ENCODE assay signal across 17 cellular contexts in genomic region chr10:34775044-34775637, GRCh38. TPM values are rescaled to one million over a fixed set of nuclear protein-coding genes. Genes with fewer than 3 reads are reported as not detected.
DNase-seq lines count a peak whose midpoint lies in the region; ATAC-seq, FAIRE-seq and TF ChIP-seq lines count a peak whose summit lies in the region.
"Had no signal": no experiment of that assay in that cellular context is flagged by ENCODE, and none has a peak within 500 bp of the region (broad histone marks: within the 10 kb centered on the region; RNA-seq: fewer than 3 reads in every experiment).

No MANE protein-coding gene starts in this region.

- ATAC-seq in WTC11 (no peak), HG03460 (IDR thresholded peaks at IDR 0.05; ENCODE audit: unreplicated experiment) (no peak)
- no peak for ATAC-seq in CD4-positive, alpha-beta T cell (ENCODE audit: poor library complexity)

- DNase-seq in GM12891 (ENCODE audit: insufficient read length, low spot score) = no peak
- no peak for DNase-seq in WTC11 (ENCODE audit: low spot score)
- DNase-seq in trophoblast cell = no peak
- no peak for DNase-seq in breast epithelium (ENCODE audit: low spot score in 2 of 2)
- no peak for DNase-seq in CD4-positive, alpha-beta T cell
- DNase-seq: DMS79, H9, KBM-7, NCI-H1105 treated with DMSO at 0.1 percent for 48 hours, NCI-H187, NCI-H2107, NCI-H226, NCI-H524 treated with DMSO at 0.1 percent for 48 hours, PC-9 had no signal

- peak; percentile 81 for FAIRE-seq in GM12891 (lab: Jason Lieb, UNC)

- intact Hi-C loops in breast epithelium (cut with DNase I; ENCODE audit: low total_unique reads) = no loop called here
- intact Hi-C loops in CD4-positive, alpha-beta T cell (cut with DNase I, micrococcal nuclease) = no loop called here

- H3K4me2 ChIP-seq in trophoblast cell (ENCODE audit: low read length) = no peak overlapping the region
- H3K4me2 ChIP-seq: PC-9 had no signal

- TF ChIP-seq CTCF in HEK293 (tag by site-specific recombination; IDR thresholded peaks at IDR 0.05) (no peak), WTC11 (IDR thresholded peaks at IDR 0.05) (no peak), breast epithelium (IDR thresholded peaks at IDR 0.05) (no peak)
- no peak for TF ChIP-seq CTCF in CD4-positive, alpha-beta T cell (IDR thresholded peaks at IDR 0.05)

- TF ChIP-seq POLR2A in GM12891 (IDR thresholded peaks at IDR 0.05; ENCODE audit: low read depth, low read length) (no peak), breast epithelium (IDR thresholded peaks at IDR 0.05) (no peak)

- no peaks in the 10 kb centered on the region for H3K79me2 ChIP-seq in trophoblast cell (ENCODE audit: control insufficient read depth, insufficient read depth, low read length, poor library complexity)

- H3K23ac ChIP-seq in trophoblast cell (ENCODE audit: low read length) = no peak overlapping the region

- no peaks in the 10 kb centered on the region for H3K36me3 Mint-ChIP-seq in WTC11
- no peaks in the 10 kb centered on the region for H3K36me3 Mint-ChIP-seq in CD4-positive, alpha-beta T cell (ENCODE audit: low read depth)

- H4K12ac ChIP-seq in trophoblast cell (ENCODE audit: low read depth, low read length) = no peak overlapping the region

- WGBS in trophoblast cell (ENCODE audit: extremely low coverage, insufficient coverage, insufficient read length) = no CpG with 5 or more reads among the region's 3 CpGs

- H3K27me3 ChIP-seq in trophoblast cell (ENCODE audit: insufficient read depth, low read length) (no peaks in the 10 kb centered on the region), breast epithelium (no peaks in the 10 kb centered on the region)
- H3K27me3 ChIP-seq in CD4-positive, alpha-beta T cell (ENCODE audit: control insufficient read depth, insufficient read depth, low read length) = no peaks in the 10 kb centered on the region

- H3K27ac ChIP-seq in HEK293 (ENCODE audit: extremely low read depth, low read depth, low read length) (no peak overlapping the region), trophoblast cell (ENCODE audit: low read depth, low read length) (no peak overlapping the region), breast epithelium (no peak overlapping the region)
- H3K27ac ChIP-seq in CD4-positive, alpha-beta T cell (ENCODE audit: low read depth, low read length) = no peak overlapping the region
- H3K27ac ChIP-seq: C4-2B, PC-9 had no signal

- POLR2A ChIA-PET in HEK293 (lab: Yijun Ruan, JAX) (no interaction called here), WTC11 (lab: Charles Lee) (no interaction called here)
- POLR2A ChIA-PET in CD4-positive, alpha-beta T cell (lab: Charles Lee) = no interaction called here

- H3K14ac ChIP-seq in trophoblast cell (ENCODE audit: low read length) = no peak overlapping the region

- H3K9me3 ChIP-seq in HEK293 (ENCODE audit: control insufficient read depth, insufficient read depth, low read depth, low read length) (no peaks in the 10 kb centered on the region), trophoblast cell (ENCODE audit: insufficient read depth, low read depth, low read length) (no peaks in the 10 kb centered on the region), breast epithelium (no peaks in the 10 kb centered on the region)
- H3K9me3 ChIP-seq in CD4-positive, alpha-beta T cell (ENCODE audit: control insufficient read depth, low read length) = no peaks in the 10 kb centered on the region

- H2AK5ac ChIP-seq in trophoblast cell (ENCODE audit: low read length) = no peak overlapping the region

- H2AFZ ChIP-seq in trophoblast cell (ENCODE audit: insufficient read depth, low read length, poor library complexity) = no peak overlapping the region
- H2AFZ ChIP-seq: PC-9 had no signal

- H3K4ac ChIP-seq in trophoblast cell (ENCODE audit: low read depth, low read length) = peak overlapping the region; percentile 14

- no peaks in the 10 kb centered on the region for H3K79me1 ChIP-seq in trophoblast cell (ENCODE audit: low read length)

- no peak overlapping the region for H2BK120ac ChIP-seq in trophoblast cell (ENCODE audit: insufficient read depth, low read length, poor library complexity)

- H4K91ac ChIP-seq in trophoblast cell (ENCODE audit: low read depth, low read length) = no peak overlapping the region

- CTCF ChIA-PET in HEK293 (lab: Yijun Ruan, JAX) = interaction anchor here (1.3 kb wide), 1 partner anchor 92 kb away, joined by 3 read pairs; no protein-coding TSS in a partner anchor
- CTCF ChIA-PET in WTC11 (lab: Charles Lee) = no interaction called here
- CTCF ChIA-PET in CD4-positive, alpha-beta T cell (lab: Charles Lee) = no interaction called here

- no peak overlapping the region for H4K8ac ChIP-seq in trophoblast cell (ENCODE audit: low read depth, low read length)

- no peaks in the 10 kb centered on the region for H3K27me3 Mint-ChIP-seq in WTC11 (ENCODE audit: low read depth)
- no peaks in the 10 kb centered on the region for H3K27me3 Mint-ChIP-seq in CD4-positive, alpha-beta T cell

- H3K4me1 Mint-ChIP-seq in WTC11 = peaks cover 55% of the 10 kb centered on the region
- H3K4me1 Mint-ChIP-seq in CD4-positive, alpha-beta T cell (ENCODE audit: low read depth) = no peaks in the 10 kb centered on the region

- no peaks in the 10 kb centered on the region for H3K9me3 Mint-ChIP-seq in WTC11
- H3K9me3 Mint-ChIP-seq in CD4-positive, alpha-beta T cell = no peaks in the 10 kb centered on the region
- H3K9me3 Mint-ChIP-seq: H9 had no signal

- H2BK12ac ChIP-seq in trophoblast cell (ENCODE audit: low read length) = no peak overlapping the region

- no peak overlapping the region for H2BK5ac ChIP-seq in trophoblast cell (ENCODE audit: low read depth, low read length, poor library complexity)

- H3K9ac ChIP-seq in trophoblast cell (ENCODE audit: low read length) = no peak overlapping the region

- H3K4me1 ChIP-seq in HEK293 (ENCODE audit: control insufficient read depth, insufficient read depth, low read length) (peaks cover 15% of the 10 kb centered on the region; the same call in 1 of the 2 replicates), trophoblast cell (ENCODE audit: control insufficient read depth in 1 of 2, insufficient read depth in 2 of 2, low read length in 2 of 2) (no peaks in the 10 kb centered on the region), breast epithelium (no peaks in the 10 kb centered on the region)

- no peak overlapping the region for H3K18ac ChIP-seq in trophoblast cell (ENCODE audit: low read length)

- no peak overlapping the region for H3K27ac Mint-ChIP-seq in WTC11
- H3K27ac Mint-ChIP-seq in CD4-positive, alpha-beta T cell = no peak overlapping the region

- H3K36me3 ChIP-seq in HEK293 (ENCODE audit: control insufficient read depth in 2 of 2, insufficient read depth in 1 of 2, low read length in 2 of 2) (no peaks in the 10 kb centered on the region), trophoblast cell (ENCODE audit: control insufficient read depth in 1 of 2, insufficient read depth in 2 of 2, low read length in 2 of 2) (no peaks in the 10 kb centered on the region), breast epithelium (no peaks in the 10 kb centered on the region)

- H3K4me3 Mint-ChIP-seq in WTC11 = no peak overlapping the region
- no peak overlapping the region for H3K4me3 Mint-ChIP-seq in CD4-positive, alpha-beta T cell
- H3K4me3 Mint-ChIP-seq: H9 had no signal

- no peak overlapping the region for H3K4me3 ChIP-seq in HEK293 (ENCODE audit: low read depth, low read length)
- H3K4me3 ChIP-seq in trophoblast cell (ENCODE audit: low read depth, low read length) = no peak overlapping the region
- no peak overlapping the region for H3K4me3 ChIP-seq in breast epithelium
- H3K4me3 ChIP-seq: PC-9 had no signal

TF ChIP-seq in GM12891, 5 proteins besides CTCF, POLR2A, EP300 and RAD21:
- TF ChIP-seq POU2F2 (IDR thresholded peaks at IDR 0.05; ENCODE audit: low read depth, low read length) (no peak), TAF1 (IDR thresholded peaks at IDR 0.05; ENCODE audit: low read depth, low read length) (no peak), PAX5 (IDR thresholded peaks at IDR 0.05; ENCODE audit: insufficient read depth, low read length, severe bottlenecking) (no peak), SPI1 (IDR thresholded peaks at IDR 0.05; ENCODE audit: low read depth, low read length) (no peak), POLR2AphosphoS5 (IDR thresholded peaks at IDR 0.05; ENCODE audit: low read depth, low read length) (no peak)

TF ChIP-seq in HEK293, 187 proteins besides CTCF, POLR2A, EP300 and RAD21:
- TF ChIP-seq ZNF121 (tag by site-specific recombination; IDR thresholded peaks at IDR 0.05) (peak; percentile 96), ZNF132 (tag by site-specific recombination; IDR thresholded peaks at IDR 0.05; ENCODE audit: borderline replicate concordance) (no peak)

TF ChIP-seq in WTC11, 78 proteins besides CTCF, POLR2A, EP300 and RAD21 (continues in another document):
- TF ChIP-seq HMGA2 (CRISPR knock-in tag; IDR thresholded peaks at IDR 0.05) = no peak
- peak; percentile 72 for TF ChIP-seq ZNF121 (CRISPR knock-in tag; IDR thresholded peaks at IDR 0.05)
- TF ChIP-seq E2F1 (CRISPR knock-in tag; IDR thresholded peaks at IDR 0.05) = no peak
- no peak for TF ChIP-seq ATF2 (CRISPR knock-in tag; IDR thresholded peaks at IDR 0.05; ENCODE audit: borderline replicate concordance, low read depth)

RNA-seq across cellular contexts. Expression of gene PARD3, which starts 40.0 kb away (rescaled TPM):
- 14.8 TPM for polyA plus RNA-seq in GM12891 (2012; ENCODE audit: low read depth, missing spikeins)
- total RNA-seq in WTC11 (2021) (44.9 to 51.8 TPM (median 47.0 TPM) in 3 replicates), breast epithelium (10 to 100 TPM; 48.2 to 93.7 (median 60.6) TPM)
- 35.9 and 38.6 TPM in 2 replicates for polyA plus RNA-seq in trophoblast cell (2013)
- total RNA-seq in CD4-positive, alpha-beta T cell = under 1 TPM; 0.53 to 0.71 TPM

Comparison
In these comparisons a context has a peak if more than half of its experiments do, and no peak if none do; other contexts are left out.
1. RNA of gene PARD3, which starts 40.0 kb away (total RNA-seq): 48.2 to 93.7 TPM in breast epithelium and 44.9 to 51.8 TPM in WTC11; 0.53 to 0.71 TPM in CD4-positive, alpha-beta T cell; every median in the first group is over 10 times any median in the second.